ENCODE assay signal across 12 cellular contexts in the genomic region with DNA sequence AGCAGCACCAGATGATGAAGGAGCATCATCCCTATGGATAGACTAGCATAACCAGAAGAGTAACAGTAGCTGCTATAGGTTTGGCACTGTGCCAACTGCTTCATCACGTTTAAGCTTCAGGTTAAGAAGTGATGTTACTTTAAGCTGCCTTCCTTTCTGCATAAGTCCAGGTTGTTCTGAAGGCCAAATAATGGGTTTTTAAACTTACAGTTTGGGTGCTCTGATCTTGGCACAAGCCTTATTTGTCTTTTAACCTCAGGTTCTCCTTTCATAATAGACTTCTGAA. TPM values are rescaled to one million over a fixed set of nuclear protein-coding genes. Genes with fewer than 3 reads are reported as not detected.
DNase-seq lines count a peak whose midpoint lies in the region; ATAC-seq and TF ChIP-seq lines count a peak whose summit lies in the region.
"Had no signal": no experiment of that assay in that cellular context is flagged by ENCODE, and none has a peak within 500 bp of the region (broad histone marks: within the 10 kb centered on the region; RNA-seq: fewer than 3 reads in every experiment).

No MANE protein-coding gene starts in this region.

- H3K27me3 ChIP-seq in ascending aorta, result no peaks in the 10 kb centered on the region
- no peaks in the 10 kb centered on the region for H3K27me3 ChIP-seq in muscle layer of colon (ENCODE audit: control insufficient read depth in 1 of 2, insufficient read depth in 2 of 2, low read length in 2 of 2)
- H3K27me3 ChIP-seq: cardiac muscle cell, heart left ventricle had no signal

- no peak overlapping the region for H3K9ac ChIP-seq in muscle layer of colon (ENCODE audit: low read length)

- TF ChIP-seq CTCF in GM12865 (IDR thresholded peaks at IDR 0.05; ENCODE audit: insufficient read depth, low read depth, low read length, missing control alignments) (no peak), ascending aorta (IDR thresholded peaks at IDR 0.05) (no peak)

- H3K27ac ChIP-seq in ascending aorta (peak overlapping the region; percentile 97 to 98), muscle layer of colon (ENCODE audit: low read depth, low read length) (peak overlapping the region; percentile 25)
- H3K27ac ChIP-seq: cardiac muscle cell, SK-N-MC had no signal

- H3K36me3 ChIP-seq in ascending aorta (peaks cover 52 to 84% of the 10 kb centered on the region in 2 donors), muscle layer of colon (ENCODE audit: insufficient read depth, low read length) (peaks cover 10% of the 10 kb centered on the region)
- H3K36me3 ChIP-seq: cardiac muscle cell had no signal

- H3K4me1 ChIP-seq in ascending aorta (peaks cover 11 to 43% of the 10 kb centered on the region in 2 donors), muscle layer of colon (ENCODE audit: insufficient read depth, low read length) (peaks cover 84% of the 10 kb centered on the region)

- no peaks in the 10 kb centered on the region for H3K9me3 ChIP-seq in ascending aorta
- no peaks in the 10 kb centered on the region for H3K9me3 ChIP-seq in muscle layer of colon (ENCODE audit: low read length)
- H3K9me3 ChIP-seq: heart left ventricle had no signal

- no peak overlapping the region for H3K4me3 ChIP-seq in GM12865 (ENCODE audit: low read depth, low read length)
- H3K4me3 ChIP-seq in Jurkat, Clone E6-1 (ENCODE audit: low read length), result no peak overlapping the region
- peak overlapping the region; percentile 85 to 90 for H3K4me3 ChIP-seq in ascending aorta
- H3K4me3 ChIP-seq in muscle layer of colon (ENCODE audit: low read depth in 1 of 2, low read length in 2 of 2), result no peak overlapping the region
- H3K4me3 ChIP-seq: cardiac muscle cell, SK-N-MC had no signal

- no peak for ATAC-seq in HG02973 (IDR thresholded peaks at IDR 0.05; ENCODE audit: unreplicated experiment)
- ATAC-seq: heart left ventricle had no signal

- intact Hi-C loops in ascending aorta (cut with DNase I), result loop anchor here (5.0 kb wide), 1 partner anchor 294 kb away; no protein-coding TSS in a partner anchor

- DNase-seq in GM12865 (ENCODE audit: low read depth) (peak; percentile 40), ascending aorta (ENCODE audit: low spot score in 2 of 2) (no peak), NCI-H526 treated with DMSO at 0.1 percent for 48 hours (lab: John Stamatoyannopoulos, UW) (no peak)
- peak; percentile 19 for DNase-seq in Jurkat, Clone E6-1 (ENCODE audit: low read depth, low spot score)
- DNase-seq in activated naive CD4-positive, alpha-beta T cell (lab: John Stamatoyannopoulos, UW), result no peak
- DNase-seq: DMS153, heart left ventricle, NCI-H1694 had no signal

RNA-seq across cellular contexts. Expression of a gene that starts 50.7 kb away (rescaled TPM):
- 198 TPM for polyA plus RNA-seq in Jurkat, Clone E6-1 (2012; ENCODE audit: insufficient read depth, insufficient read length)
- total RNA-seq in ascending aorta, result 9.2 TPM

Comparison
In these comparisons a context has a peak if more than half of its experiments do, and no peak if none do; other contexts are left out.
1. DNase-seq: peak in GM12865 (single experiment) and Jurkat, Clone E6-1 (single experiment); none in ascending aorta (0 of 2), NCI-H526 treated with DMSO at 0.1 percent for 48 hours (single experiment) and activated naive CD4-positive, alpha-beta T cell (0 of 4).
2. H3K4me3 ChIP-seq: peak in ascending aorta (2 of 2); none in GM12865 (single experiment), Jurkat, Clone E6-1 (single experiment) and muscle layer of colon (0 of 2).